Comparison of ENCODE assay signal across 10 cellular contexts in the genomic region with DNA sequence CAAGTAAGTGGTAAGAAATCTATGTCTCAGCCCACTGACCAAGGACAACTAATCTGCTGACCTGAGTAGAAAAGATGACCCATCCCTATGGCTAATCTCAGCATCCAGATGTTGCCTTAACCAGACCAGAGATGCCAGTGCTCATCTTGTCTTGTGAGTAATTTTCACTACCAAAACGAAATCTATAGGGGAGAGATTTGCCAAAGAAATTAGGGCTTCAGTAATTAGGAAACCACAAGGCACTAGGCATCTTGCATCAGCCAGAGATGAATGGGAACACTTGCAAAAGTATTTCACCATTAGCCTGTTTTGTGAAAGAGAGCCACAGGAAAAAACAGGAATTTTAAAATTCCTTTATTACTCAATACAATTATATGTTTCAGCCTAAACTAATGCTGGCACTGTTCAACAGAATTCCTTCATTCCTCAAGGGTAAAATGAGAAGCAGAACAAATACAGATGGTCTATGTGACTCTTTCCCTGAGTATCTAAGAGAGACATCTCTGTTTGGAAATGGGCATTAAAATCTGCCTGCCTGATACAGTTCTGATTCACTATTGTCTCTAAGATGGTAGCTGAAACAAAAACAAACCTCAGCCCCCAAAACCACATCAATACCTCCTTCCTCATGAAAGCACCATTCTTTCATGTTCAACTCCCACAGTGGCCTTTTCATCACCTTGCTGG.
DNase-seq lines count a peak whose midpoint lies in the region; ATAC-seq and TF ChIP-seq lines count a peak whose summit lies in the region.
"Had no signal": no experiment of that assay in that cellular context is flagged by ENCODE, and none has a peak within 500 bp of the region (broad histone marks: within the 10 kb centered on the region; RNA-seq: fewer than 3 reads in every experiment).

No MANE protein-coding gene starts in this region.

- no peaks in the 10 kb centered on the region for H3K9me3 Mint-ChIP-seq in effector memory CD8-positive, alpha-beta T cell
- H3K9me3 Mint-ChIP-seq in glutamatergic neuron (ENCODE audit: unreplicated experiment), result no peaks in the 10 kb centered on the region
- H3K9me3 Mint-ChIP-seq: WTC11 had no signal

- ATAC-seq in GM21619 (IDR thresholded peaks at IDR 0.05; ENCODE audit: unreplicated experiment) (peak; percentile 51), HG03457 (IDR thresholded peaks at IDR 0.05; ENCODE audit: unreplicated experiment) (no peak)
- ATAC-seq in effector memory CD8-positive, alpha-beta T cell (replicated peaks), result no peak
- ATAC-seq: foreskin keratinocyte had no signal

- no peak overlapping the region for H3K4me3 Mint-ChIP-seq in effector memory CD8-positive, alpha-beta T cell
- H3K4me3 Mint-ChIP-seq in glutamatergic neuron (ENCODE audit: unreplicated experiment), result no peak overlapping the region
- H3K4me3 Mint-ChIP-seq: WTC11 had no signal

- H3K36me3 Mint-ChIP-seq in effector memory CD8-positive, alpha-beta T cell (ENCODE audit: insufficient read depth), result no peaks in the 10 kb centered on the region
- H3K36me3 Mint-ChIP-seq in glutamatergic neuron (ENCODE audit: unreplicated experiment), result no peaks in the 10 kb centered on the region
- H3K36me3 Mint-ChIP-seq: WTC11 had no signal

- no peak overlapping the region for H3K27ac Mint-ChIP-seq in effector memory CD8-positive, alpha-beta T cell
- no peak overlapping the region for H3K27ac Mint-ChIP-seq in glutamatergic neuron (ENCODE audit: unreplicated experiment)
- H3K27ac Mint-ChIP-seq: WTC11 had no signal

- TF ChIP-seq CTCF in glutamatergic neuron (IDR thresholded peaks at IDR 0.05; ENCODE audit: partially characterized antibody, unreplicated experiment), result no peak

- H3K27me3 Mint-ChIP-seq in effector memory CD8-positive, alpha-beta T cell, result no peaks in the 10 kb centered on the region
- H3K27me3 Mint-ChIP-seq in glutamatergic neuron (ENCODE audit: unreplicated experiment), result no peaks in the 10 kb centered on the region

- peak; percentile 80 for DNase-seq in Daoy (ENCODE audit: low read depth)
- peak; percentile 89 for DNase-seq in SW480 (ENCODE audit: low spot score)
- peak; percentile 44 for DNase-seq in glomerular visceral epithelial cell (ENCODE audit: extremely low spot score)
- no peak for DNase-seq in effector memory CD8-positive, alpha-beta T cell
- DNase-seq in glutamatergic neuron, result no peak
- no peak for DNase-seq in pons (ENCODE audit: low spot score)

- peaks cover 16 to 31% of the 10 kb centered on the region in 2 donors for H3K4me1 Mint-ChIP-seq in effector memory CD8-positive, alpha-beta T cell (ENCODE audit: low read depth in 2 of 2)
- peaks cover 24% of the 10 kb centered on the region for H3K4me1 Mint-ChIP-seq in glutamatergic neuron (ENCODE audit: low read depth, unreplicated experiment)

Comparison
In these comparisons a context has a peak if more than half of its experiments do, and no peak if none do; other contexts are left out.
1. DNase-seq: peak in Daoy (single experiment), SW480 (single experiment) and glomerular visceral epithelial cell (single experiment); none in effector memory CD8-positive, alpha-beta T cell (0 of 3), glutamatergic neuron (single experiment) and pons (single experiment).